Comparison of ENCODE assay signal across 12 cellular contexts in genomic region chr11:35330924-35331323, GRCh38.
DNase-seq lines count a peak whose midpoint lies in the region; ATAC-seq and TF ChIP-seq lines count a peak whose summit lies in the region.
"Had no signal": no experiment of that assay in that cellular context is flagged by ENCODE, and none has a peak within 500 bp of the region (broad histone marks: within the 10 kb centered on the region; RNA-seq: fewer than 3 reads in every experiment).

No MANE protein-coding gene starts in this region.

- 41 to 84% methylated on average over 2 of the region's 2 CpGs for WGBS in sigmoid colon, 2 donors

- H3K36me3 ChIP-seq in sigmoid colon: no peaks in the 10 kb centered on the region

- H3K9me3 Mint-ChIP-seq in activated naive CD4-positive, alpha-beta T cell treated with anti-CD3 and anti-CD28 coated beads, Interleukin-2, amount 50 U/mL, for 72 hours: peaks cover 12 to 15% of the 10 kb centered on the region in 2 donors
- H3K9me3 Mint-ChIP-seq: type B pancreatic cell had no signal

- peak overlapping the region in 1 of 2 donors; percentile 1 for H3K27ac Mint-ChIP-seq in activated naive CD4-positive, alpha-beta T cell treated with anti-CD3 and anti-CD28 coated beads, Interleukin-2, amount 50 U/mL, for 72 hours
- H3K27ac Mint-ChIP-seq: type B pancreatic cell had no signal

- intact Hi-C loops in sigmoid colon (cut with DNase I): no loop called here

- no peak for TF ChIP-seq CTCF in sigmoid colon (IDR thresholded peaks at IDR 0.05)

- peak; percentile 46 to 51 for ATAC-seq in activated naive CD4-positive, alpha-beta T cell treated with anti-CD3 and anti-CD28 coated beads, Interleukin-2, amount 50 U/mL, for 72 hours
- ATAC-seq in HG03521 (IDR thresholded peaks at IDR 0.05; ENCODE audit: unreplicated experiment) (no peak), HG03439 (IDR thresholded peaks at IDR 0.05; ENCODE audit: unreplicated experiment) (no peak)
- ATAC-seq: SK-N-SH treated with all-trans-retinoic acid at 6 μM for 48 hours had no signal

- no peaks in the 10 kb centered on the region for H3K9me3 ChIP-seq in sigmoid colon

- H3K4me1 ChIP-seq in sigmoid colon: peaks cover 0 to 26% (median 11%) of the 10 kb centered on the region in 4 donors

- no peak for TF ChIP-seq POLR2A in sigmoid colon (IDR thresholded peaks at IDR 0.05)

- peak; percentile 34 for DNase-seq in stimulated activated CD4-positive, alpha-beta T cell treated with anti-CD3 and anti-CD28 coated beads, Interleukin-4, amount 100 ng/mL, for 24 hours
- no peak for DNase-seq in stimulated activated CD4-positive, alpha-beta T cell treated with anti-CD3 and anti-CD28 coated beads, Interleukin-2, amount 100 ng/mL, for 24 hours
- DNase-seq in Jurkat, Clone E6-1 (ENCODE audit: low read depth, low spot score): peak; percentile 20
- no peak for DNase-seq in activated naive CD4-positive, alpha-beta T cell treated with anti-CD3 and anti-CD28 coated beads, Interleukin-2, amount 50 U/mL, for 72 hours (ENCODE audit: low spot score in 2 of 2)
- DNase-seq in Kasumi-1 (lab: John Stamatoyannopoulos, UW) (no peak), sigmoid colon (no peak)
- DNase-seq: caudate nucleus had no signal

- H3K27ac ChIP-seq in sigmoid colon: no peak overlapping the region
- H3K27ac ChIP-seq: KMS-11 had no signal

- H3K27me3 ChIP-seq in sigmoid colon: no peaks in the 10 kb centered on the region

- no peak overlapping the region for H3K4me3 ChIP-seq in Jurkat, Clone E6-1 (ENCODE audit: low read length)
- H3K4me3 ChIP-seq in sigmoid colon: no peak overlapping the region

- H3K36me3 Mint-ChIP-seq in activated naive CD4-positive, alpha-beta T cell treated with anti-CD3 and anti-CD28 coated beads, Interleukin-2, amount 50 U/mL, for 72 hours: peaks cover 11 to 20% of the 10 kb centered on the region in 2 donors
- H3K36me3 Mint-ChIP-seq: type B pancreatic cell had no signal

- no peak for TF ChIP-seq EP300 in sigmoid colon (IDR thresholded peaks at IDR 0.05)

Comparison
In these comparisons a context has a peak if more than half of its experiments do, and no peak if none do; other contexts are left out.
1. DNase-seq: peak in stimulated activated CD4-positive, alpha-beta T cell treated with anti-CD3 and anti-CD28 coated beads, Interleukin-4, amount 100 ng/mL, for 24 hours (single experiment) and Jurkat, Clone E6-1 (single experiment); none in stimulated activated CD4-positive, alpha-beta T cell treated with anti-CD3 and anti-CD28 coated beads, Interleukin-2, amount 100 ng/mL, for 24 hours (0 of 2), activated naive CD4-positive, alpha-beta T cell treated with anti-CD3 and anti-CD28 coated beads, Interleukin-2, amount 50 U/mL, for 72 hours (0 of 2), Kasumi-1 (0 of 2) and sigmoid colon (single experiment).
2. ATAC-seq: peak in activated naive CD4-positive, alpha-beta T cell treated with anti-CD3 and anti-CD28 coated beads, Interleukin-2, amount 50 U/mL, for 72 hours (2 of 2); none in HG03521 (single experiment) and HG03439 (single experiment).